25 cellular contexts compared by ENCODE assay signal in genomic region chr7:28276303-28276702, GRCh38.
"Had no signal": no experiment of that assay in that cellular context is flagged by ENCODE, and none has a peak within 500 bp of the region (broad histone marks: within the 10 kb centered on the region; RNA-seq: fewer than 3 reads in every experiment).

No MANE protein-coding gene starts in this region.

- H3K79me2 ChIP-seq: hepatocyte had no signal

- H3K9me3 ChIP-seq: left ventricle myocardium inferior, pancreas, prostate gland, sigmoid colon, tibial nerve, uterus had no signal

- H3K36me3 ChIP-seq: left ventricle myocardium inferior, pancreas, prostate gland, sigmoid colon, tibial nerve, uterus had no signal

- H3K4me2 ChIP-seq: hepatocyte, smooth muscle cell had no signal

- H3K27ac ChIP-seq: hepatocyte, left ventricle myocardium inferior, pancreas, prostate gland, sigmoid colon, tibial nerve, uterus had no signal

- DNase-seq: islet precursor cell; left ventricle myocardium inferior; mesendoderm; naive B cell; natural killer cell; nephron progenitor cell; pancreas; posterior cingulate gyrus; retina; right cardiac atrium; sigmoid colon; stimulated activated CD4-positive, alpha-beta T cell treated with anti-CD3 and anti-CD28 coated beads, Interleukin-1b, Interleukin-23, amount 100 ng/mL, for 48 hours; stimulated activated CD4-positive, alpha-beta T cell treated with anti-CD3 and anti-CD28 coated beads, Interleukin-2, amount 100 ng/mL, for 48 hours; stimulated activated CD4-positive, alpha-beta T cell treated with anti-CD3 and anti-CD28 coated beads, Interleukin-4, amount 100 ng/mL, for 4 hours; stimulated activated CD8-positive, alpha-beta memory T cell treated with anti-CD3 and anti-CD28 coated beads, Interleukin-4, amount 100 ng/mL, for 48 hours; stimulated activated naive CD4-positive, alpha-beta T cell treated with Interleukin-2 at 50 U/mL for 16 hours; stimulated activated naive CD8-positive, alpha-beta T cell treated with anti-CD3 and anti-CD28 coated beads, Interleukin-15, amount 100 ng/mL, for 72 hours; substantia nigra; uterus had no signal

- H2AFZ ChIP-seq: hepatocyte had no signal

- H3K4me1 ChIP-seq: pancreas, prostate gland, uterus had no signal

- H3K4me3 ChIP-seq: hepatocyte, left ventricle myocardium inferior, lung, pancreas, prostate gland, sigmoid colon, smooth muscle cell, tibial nerve, uterus had no signal

- ATAC-seq: natural killer cell; pancreas; right cardiac atrium; stimulated activated memory B cell treated with anti-CD40 and anti-IgM and Interleukin-4, amounts not matched to agents 10 μg/mL and 1 μg/mL and 100 μg/mL, for 72 hours; stimulated activated naive CD8-positive, alpha-beta T cell treated with anti-CD3 and anti-CD28 coated beads, Interleukin-15, amount 100 ng/mL, for 72 hours had no signal

- H3K27me3 ChIP-seq: hepatocyte, pancreas, sigmoid colon, tibial nerve, uterus had no signal
